8 cellular contexts compared by ENCODE assay signal in the genomic region with DNA sequence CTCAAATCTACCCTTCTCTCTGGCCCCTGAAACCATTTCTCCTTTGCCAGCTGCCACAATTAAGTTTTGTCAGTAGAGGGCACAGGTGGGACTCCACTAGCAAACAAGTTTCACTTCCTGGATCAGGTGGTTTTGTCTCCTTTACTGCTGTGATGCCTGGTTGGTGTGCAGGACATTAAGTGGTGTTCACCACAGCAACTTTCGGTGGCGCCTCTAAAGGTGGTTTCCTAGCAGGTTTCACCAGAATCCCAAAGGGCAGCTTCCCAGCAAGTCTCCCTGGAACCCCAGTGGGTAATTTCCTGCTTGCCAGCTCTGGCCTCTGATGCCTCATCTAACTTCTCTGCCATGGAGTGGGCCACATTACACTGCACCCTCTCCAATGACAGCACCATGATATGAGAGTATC. TPM values are rescaled to one million over a fixed set of nuclear protein-coding genes. Genes with fewer than 3 reads are reported as not detected.
DNase-seq lines count a peak whose midpoint lies in the region.

No MANE protein-coding gene starts in this region.

- H3K27ac Mint-ChIP-seq in activated T-cell treated with anti-CD3 and anti-CD28 coated beads, Interleukin-2, amount 50 U/mL, for 24 hours, result peak overlapping the region; percentile 50

- H3K27me3 Mint-ChIP-seq in activated T-cell treated with anti-CD3 and anti-CD28 coated beads, Interleukin-2, amount 50 U/mL, for 24 hours, result no peaks in the 10 kb centered on the region

- no peaks in the 10 kb centered on the region for H3K9me3 Mint-ChIP-seq in activated T-cell treated with anti-CD3 and anti-CD28 coated beads, Interleukin-2, amount 50 U/mL, for 24 hours

- H3K4me1 Mint-ChIP-seq in activated T-cell treated with anti-CD3 and anti-CD28 coated beads, Interleukin-2, amount 50 U/mL, for 24 hours (ENCODE audit: low read depth), result peaks cover 7% of the 10 kb centered on the region

- H3K36me3 Mint-ChIP-seq in activated T-cell treated with anti-CD3 and anti-CD28 coated beads, Interleukin-2, amount 50 U/mL, for 24 hours (ENCODE audit: low read depth), result peaks cover 96% of the 10 kb centered on the region

- peaks cover 25% of the 10 kb centered on the region for H3K36me3 ChIP-seq in H7 (replicated peaks; ENCODE audit: control insufficient read depth, insufficient read depth, low read length)

- H3K27me3 ChIP-seq in H7 (ENCODE audit: control insufficient read depth, insufficient read depth, low read length), result no peaks in the 10 kb centered on the region

- H3K4me3 ChIP-seq in H7 (ENCODE audit: insufficient read depth, low read depth, low read length), result no peak overlapping the region

- no peak overlapping the region for H3K4me3 Mint-ChIP-seq in activated T-cell treated with anti-CD3 and anti-CD28 coated beads, Interleukin-2, amount 50 U/mL, for 24 hours

- DNase-seq in activated T-cell treated with anti-CD3 and anti-CD28 coated beads, Interleukin-2, amount 50 U/mL, for 24 hours, result no peak
- DNase-seq in activated T-cell treated with anti-CD3 and anti-CD28 coated beads for 4 hours (no peak), H7 (peak; percentile 23), M059J (ENCODE audit: low read depth) (peak; percentile 28), cerebellar cortex (ENCODE audit: low spot score) (peak; percentile 14), COLO668 (lab: John Stamatoyannopoulos, UW; ENCODE audit: unreplicated experiment) (no peak), mucosa of gallbladder (ENCODE audit: low spot score) (no peak), cerebellum (ENCODE audit: low spot score) (no peak)

RNA-seq across cellular contexts. Expression of a gene that starts 16.6 kb away (rescaled TPM):
- 33.5 and 44.0 TPM in 2 replicates for total RNA-seq in H7 (2014; rRNA removed; shearing (Covaris generic))
- 15.8 and 32.7 TPM in 2 replicates for total RNA-seq in M059J (2014; rRNA removed; shearing (Covaris generic))
- 36.5 TPM for total RNA-seq in mucosa of gallbladder
- 31.7 TPM for total RNA-seq in cerebellum

RNA-seq across cellular contexts. Expression of a gene that starts 40.7 kb away (rescaled TPM):
- total RNA-seq in H7 (2014; rRNA removed; shearing (Covaris generic)), result 120 and 122 TPM in 2 replicates
- total RNA-seq in M059J (2014; rRNA removed; shearing (Covaris generic)), result 16.7 and 24.2 TPM in 2 replicates
- 14.0 TPM for total RNA-seq in mucosa of gallbladder
- 9.9 TPM for total RNA-seq in cerebellum

Comparison
In these comparisons a context has a peak if more than half of its experiments do, and no peak if none do; other contexts are left out.
1. DNase-seq: peak in H7 (single experiment), M059J (single experiment) and cerebellar cortex (single experiment); none in activated T-cell treated with anti-CD3 and anti-CD28 coated beads, Interleukin-2, amount 50 U/mL, for 24 hours (single experiment), activated T-cell treated with anti-CD3 and anti-CD28 coated beads for 4 hours (single experiment), COLO668 (single experiment), mucosa of gallbladder (single experiment) and cerebellum (single experiment).